ENCODE assay signal across 17 cellular contexts in genomic region chr11:132987936-132988335, GRCh38.
"Had no signal": no experiment of that assay in that cellular context is flagged by ENCODE, and none has a peak within 500 bp of the region (broad histone marks: within the 10 kb centered on the region; RNA-seq: fewer than 3 reads in every experiment).

No MANE protein-coding gene starts in this region.

- H3K4me1 ChIP-seq: gastrocnemius medialis, heart left ventricle, sigmoid colon, upper lobe of right lung had no signal

- H3K4me3 ChIP-seq: gastrocnemius medialis, heart left ventricle, lung, sigmoid colon, thoracic aorta, upper lobe of right lung had no signal

- H3K27ac ChIP-seq: gastrocnemius medialis, heart left ventricle, sigmoid colon, thoracic aorta, upper lobe of right lung had no signal

- H3K4me1 Mint-ChIP-seq: mesothelial cell of epicardium had no signal

- H3K9me3 Mint-ChIP-seq: activated T-helper 1 cell treated with anti-CD3 and anti-CD28 coated beads, Interleukin-12 subunit alpha, Interleukin-12 subunit beta, Interleukin-2, Interleukin-4 antibody, amounts not matched to agents 30 ng/mL and 10 ng/mL and 1 ng/mL, durations not matched to agents 14 hours and 24 hours and 36 hours; endodermal cell had no signal

- H3K36me3 Mint-ChIP-seq: mesothelial cell of epicardium had no signal

- H3K4me3 Mint-ChIP-seq: activated T-helper 1 cell treated with anti-CD3 and anti-CD28 coated beads, Interleukin-12 subunit alpha, Interleukin-12 subunit beta, Interleukin-2, Interleukin-4 antibody, amounts not matched to agents 30 ng/mL and 10 ng/mL and 1 ng/mL, durations not matched to agents 14 hours and 24 hours and 36 hours; endodermal cell; mesothelial cell of epicardium had no signal

- DNase-seq: activated CD4-positive, alpha-beta T cell treated with anti-CD3 and anti-CD28 coated beads, Interleukin-2, amount 50 U/mL, for 1 hour; activated CD8-positive, alpha-beta memory T cell treated with anti-CD3 and anti-CD28 coated beads for 24 hours; activated naive CD4-positive, alpha-beta T cell treated with Interleukin-2 at 50 U/mL for 16 hours; anterior cingulate cortex; endodermal cell; gastrocnemius medialis; heart left ventricle; sigmoid colon; stimulated activated CD4-positive, alpha-beta T cell treated with anti-CD3 and anti-CD28 coated beads, Interleukin-12 subunit alpha, Interleukin-12 subunit beta, amount 100 ng/mL, for 4 hours; stimulated activated CD4-positive, alpha-beta T cell treated with anti-CD3 and anti-CD28 coated beads, Interleukin-2, amount 100 ng/mL, for 24 hours; T-helper 9 cell; upper lobe of right lung had no signal

- H3K36me3 ChIP-seq: gastrocnemius medialis, heart left ventricle, sigmoid colon, thoracic aorta, upper lobe of right lung had no signal

- H3K27ac Mint-ChIP-seq: activated T-helper 1 cell treated with anti-CD3 and anti-CD28 coated beads, Interleukin-12 subunit alpha, Interleukin-12 subunit beta, Interleukin-2, Interleukin-4 antibody, amounts not matched to agents 30 ng/mL and 10 ng/mL and 1 ng/mL, durations not matched to agents 14 hours and 24 hours and 36 hours; endodermal cell; mesothelial cell of epicardium had no signal

- ATAC-seq: activated CD4-positive, CD25-positive, alpha-beta regulatory T cell treated with anti-CD3 and anti-CD28 coated beads, Interleukin-2, amount 50 U/mL, for 24 hours; gastrocnemius medialis; heart left ventricle; upper lobe of right lung had no signal

- H3K9me3 ChIP-seq: gastrocnemius medialis, heart left ventricle, sigmoid colon, thoracic aorta, upper lobe of right lung had no signal
